Comparison of ENCODE assay signal across 19 cellular contexts in genomic region chr20:2333821-2334220, GRCh38. TPM values are rescaled to one million over a fixed set of nuclear protein-coding genes. Genes with fewer than 3 reads are reported as not detected.
DNase-seq lines count a peak whose midpoint lies in the region; ATAC-seq and TF ChIP-seq lines count a peak whose summit lies in the region.
"Had no signal": no experiment of that assay in that cellular context is flagged by ENCODE, and none has a peak within 500 bp of the region (broad histone marks: within the 10 kb centered on the region; RNA-seq: fewer than 3 reads in every experiment).

No MANE protein-coding gene starts in this region.

- H3K4me3 Mint-ChIP-seq in activated CD4-positive, alpha-beta T cell treated with anti-CD3 and anti-CD28 coated beads, Interleukin-2, amount 10 ng/mL, durations not matched to agents 7 days and 5 days: no peak overlapping the region
- no peak overlapping the region for H3K4me3 Mint-ChIP-seq in activated CD4-positive, alpha-beta T cell treated with anti-CD3 and anti-CD28 coated beads, Interleukin-2, amount 10 ng/mL, durations not matched to agents 24 days and 14 days
- H3K4me3 Mint-ChIP-seq in type B pancreatic cell: no peak overlapping the region
- H3K4me3 Mint-ChIP-seq: CD4-positive, alpha-beta T cell; GM23338 had no signal

- H3K9me3 ChIP-seq in neutrophil: no peaks in the 10 kb centered on the region
- H3K9me3 ChIP-seq: A549, Caco-2 had no signal

- no peak for ATAC-seq in HG02938 (IDR thresholded peaks at IDR 0.05; ENCODE audit: unreplicated experiment)
- ATAC-seq: A549, GM23338 had no signal

- H3K27me3 Mint-ChIP-seq in activated CD4-positive, alpha-beta T cell treated with anti-CD3 and anti-CD28 coated beads, Interleukin-2, amount 10 ng/mL, durations not matched to agents 7 days and 5 days: no peaks in the 10 kb centered on the region
- H3K27me3 Mint-ChIP-seq in activated CD4-positive, alpha-beta T cell treated with anti-CD3 and anti-CD28 coated beads, Interleukin-2, amount 10 ng/mL, durations not matched to agents 24 days and 14 days: peaks cover 7% of the 10 kb centered on the region
- H3K27me3 Mint-ChIP-seq in type B pancreatic cell: peaks cover 8% of the 10 kb centered on the region

- TF ChIP-seq CTCF in neutrophil (IDR thresholded peaks at IDR 0.05) (no peak), type B pancreatic cell (conservative IDR thresholded peaks at IDR 0.05) (no peak)

- no peaks in the 10 kb centered on the region for H3K4me1 Mint-ChIP-seq in activated CD4-positive, alpha-beta T cell treated with anti-CD3 and anti-CD28 coated beads, Interleukin-2, amount 10 ng/mL, durations not matched to agents 7 days and 5 days
- no peaks in the 10 kb centered on the region for H3K4me1 Mint-ChIP-seq in activated CD4-positive, alpha-beta T cell treated with anti-CD3 and anti-CD28 coated beads, Interleukin-2, amount 10 ng/mL, durations not matched to agents 24 days and 14 days
- peaks cover 4% of the 10 kb centered on the region for H3K4me1 Mint-ChIP-seq in type B pancreatic cell (ENCODE audit: unreplicated experiment)

- H3K36me3 Mint-ChIP-seq in activated CD4-positive, alpha-beta T cell treated with anti-CD3 and anti-CD28 coated beads, Interleukin-2, amount 10 ng/mL, durations not matched to agents 7 days and 5 days (ENCODE audit: low read depth): no peaks in the 10 kb centered on the region
- H3K36me3 Mint-ChIP-seq in activated CD4-positive, alpha-beta T cell treated with anti-CD3 and anti-CD28 coated beads, Interleukin-2, amount 10 ng/mL, durations not matched to agents 24 days and 14 days (ENCODE audit: low read depth): no peaks in the 10 kb centered on the region
- no peaks in the 10 kb centered on the region for H3K36me3 Mint-ChIP-seq in type B pancreatic cell

- intact Hi-C loops in activated CD4-positive, alpha-beta T cell treated with anti-CD3 and anti-CD28 coated beads, Interleukin-2, amount 10 ng/mL, durations not matched to agents 24 days and 14 days (cut with micrococcal nuclease): no loop called here

- H3K27ac Mint-ChIP-seq in activated CD4-positive, alpha-beta T cell treated with anti-CD3 and anti-CD28 coated beads, Interleukin-2, amount 10 ng/mL, durations not matched to agents 7 days and 5 days: peak overlapping the region; percentile 48
- H3K27ac Mint-ChIP-seq in activated CD4-positive, alpha-beta T cell treated with anti-CD3 and anti-CD28 coated beads, Interleukin-2, amount 10 ng/mL, durations not matched to agents 24 days and 14 days: no peak overlapping the region
- H3K27ac Mint-ChIP-seq in type B pancreatic cell: no peak overlapping the region
- H3K27ac Mint-ChIP-seq: CD4-positive, alpha-beta T cell; GM23338 had no signal

- H3K27me3 ChIP-seq in neutrophil: no peaks in the 10 kb centered on the region

- H3K36me3 ChIP-seq in neutrophil: peaks cover 35% of the 10 kb centered on the region

- H3K4me3 ChIP-seq in neutrophil (ENCODE audit: low read depth in 1 of 2, low read length in 1 of 2): no peak overlapping the region
- H3K4me3 ChIP-seq: A549, GM23338 had no signal

- POLR2A ChIA-PET in activated CD4-positive, alpha-beta T cell treated with anti-CD3 and anti-CD28 coated beads, Interleukin-2, amount 10 ng/mL, durations not matched to agents 7 days and 5 days (lab: Charles Lee): no interaction called here

- CTCF ChIA-PET in activated CD4-positive, alpha-beta T cell treated with anti-CD3 and anti-CD28 coated beads, Interleukin-2, amount 10 ng/mL, durations not matched to agents 7 days and 5 days (lab: Charles Lee): no interaction called here

- peaks cover 47 to 57% of the 10 kb centered on the region in 2 experiments for H3K4me1 ChIP-seq in neutrophil (ENCODE audit: control insufficient read depth in 1 of 2, insufficient read depth in 1 of 2, low read depth in 1 of 2, low read length in 1 of 2)
- H3K4me1 ChIP-seq: A549, Caco-2 had no signal

- DNase-seq in activated CD4-positive, alpha-beta T cell treated with anti-CD3 and anti-CD28 coated beads, Interleukin-2, amount 10 ng/mL, durations not matched to agents 7 days and 5 days: no peak
- no peak for DNase-seq in activated CD4-positive, alpha-beta T cell treated with anti-CD3 and anti-CD28 coated beads, Interleukin-2, amount 10 ng/mL, durations not matched to agents 24 days and 14 days
- DNase-seq in ecto neural progenitor cell (ENCODE audit: low spot score) (peak; percentile 29), type B pancreatic cell (ENCODE audit: extremely low spot score, unreplicated experiment) (peak; percentile 37), epidermal melanocyte (ENCODE audit: insufficient read length, low spot score) (no peak), DMS79 treated with DMSO at 0.1 percent for 48 hours (lab: John Stamatoyannopoulos, UW) (no peak)
- DNase-seq: AML-193; Caco-2; CD4-positive, alpha-beta T cell; GDM1; HCEC 1CT had no signal

- peak overlapping the region; percentile 30 for H3K27ac ChIP-seq in neutrophil
- H3K27ac ChIP-seq: 22Rv1, A549, C4-2B had no signal

- no peaks in the 10 kb centered on the region for H3K9me3 Mint-ChIP-seq in activated CD4-positive, alpha-beta T cell treated with anti-CD3 and anti-CD28 coated beads, Interleukin-2, amount 10 ng/mL, durations not matched to agents 7 days and 5 days
- no peaks in the 10 kb centered on the region for H3K9me3 Mint-ChIP-seq in activated CD4-positive, alpha-beta T cell treated with anti-CD3 and anti-CD28 coated beads, Interleukin-2, amount 10 ng/mL, durations not matched to agents 24 days and 14 days
- H3K9me3 Mint-ChIP-seq in type B pancreatic cell: no peaks in the 10 kb centered on the region
- H3K9me3 Mint-ChIP-seq: CD4-positive, alpha-beta T cell; GM23338 had no signal

RNA-seq across cellular contexts. Expression of gene TGM3, which starts 38.0 kb away (rescaled TPM):
- not detected for total RNA-seq in activated CD4-positive, alpha-beta T cell treated with anti-CD3 and anti-CD28 coated beads, Interleukin-2, amount 10 ng/mL, durations not matched to agents 7 days and 5 days
- not detected in 2 replicates for total RNA-seq in activated CD4-positive, alpha-beta T cell treated with anti-CD3 and anti-CD28 coated beads, Interleukin-2, amount 10 ng/mL, durations not matched to agents 24 days and 14 days
- total RNA-seq in type B pancreatic cell (ENCODE audit: low replicate concordance): 1.4 and 1.5 TPM in 2 replicates
- total RNA-seq: CD4-positive, alpha-beta T cell; Daoy; GM23338; HT-29 had no signal

RNA-seq across cellular contexts. Expression of gene TGM6, which starts 46.9 kb away (rescaled TPM):
- not detected for total RNA-seq in activated CD4-positive, alpha-beta T cell treated with anti-CD3 and anti-CD28 coated beads, Interleukin-2, amount 10 ng/mL, durations not matched to agents 7 days and 5 days
- not detected in 2 replicates for total RNA-seq in activated CD4-positive, alpha-beta T cell treated with anti-CD3 and anti-CD28 coated beads, Interleukin-2, amount 10 ng/mL, durations not matched to agents 24 days and 14 days
- not detected in 2 replicates for total RNA-seq in type B pancreatic cell (ENCODE audit: low replicate concordance)
- total RNA-seq: Caco-2; CD4-positive, alpha-beta T cell; Daoy; GM23338; HT-29 had no signal

Comparison
In these comparisons a context has a peak if more than half of its experiments do, and no peak if none do; other contexts are left out.
1. DNase-seq: peak in ecto neural progenitor cell (single experiment) and type B pancreatic cell (single experiment); none in activated CD4-positive, alpha-beta T cell treated with anti-CD3 and anti-CD28 coated beads, Interleukin-2, amount 10 ng/mL, durations not matched to agents 7 days and 5 days (single experiment), activated CD4-positive, alpha-beta T cell treated with anti-CD3 and anti-CD28 coated beads, Interleukin-2, amount 10 ng/mL, durations not matched to agents 24 days and 14 days (single experiment), epidermal melanocyte (single experiment) and DMS79 treated with DMSO at 0.1 percent for 48 hours (single experiment).